8 cellular contexts compared by ENCODE assay signal in genomic region chr6:105994522-105995402, GRCh38.
DNase-seq lines count a peak whose midpoint lies in the region; ATAC-seq and TF ChIP-seq lines count a peak whose summit lies in the region.

No MANE protein-coding gene starts in this region.

- H3K36me3 Mint-ChIP-seq in activated CD4-positive, alpha-beta memory T cell treated with anti-CD3 and anti-CD28 coated beads for 36 hours: no peaks in the 10 kb centered on the region

- peak overlapping the region; percentile 82 for H3K4me3 Mint-ChIP-seq in activated CD4-positive, alpha-beta memory T cell treated with anti-CD3 and anti-CD28 coated beads for 36 hours

- H3K27ac Mint-ChIP-seq in activated CD4-positive, alpha-beta memory T cell treated with anti-CD3 and anti-CD28 coated beads for 36 hours: peak overlapping the region; percentile 82

- H3K4me3 ChIP-seq in effector memory CD4-positive, alpha-beta T cell (ENCODE audit: insufficient read depth, low read depth, low read length, poor library complexity, severe bottlenecking): peak overlapping the region; percentile 92

- peaks cover 39% of the 10 kb centered on the region for H3K27me3 Mint-ChIP-seq in activated CD4-positive, alpha-beta memory T cell treated with anti-CD3 and anti-CD28 coated beads for 36 hours

- no peak for ATAC-seq in GM18868 (IDR thresholded peaks at IDR 0.05; ENCODE audit: unreplicated experiment)

- DNase-seq in GM10266 (ENCODE audit: extremely low spot score) (peak; percentile 39), NCI-H2029 (lab: John Stamatoyannopoulos, UW) (peak; percentile 41), medulla oblongata (ENCODE audit: extremely low spot score) (peak; percentile 49), NCI-H446 treated with DMSO at 0.1 percent for 48 hours (lab: John Stamatoyannopoulos, UW) (no peak)
- peak; percentile 73 for DNase-seq in activated CD4-positive, alpha-beta memory T cell treated with anti-CD3 and anti-CD28 coated beads for 36 hours
- DNase-seq in effector memory CD4-positive, alpha-beta T cell: peak in 2 of 3 donors; percentile 23 to 32
- peak; percentile 68 for DNase-seq in stimulated activated CD8-positive, alpha-beta memory T cell treated with anti-CD3 and anti-CD28 coated beads, Interleukin-4, amount 100 ng/mL, for 48 hours

- intact Hi-C loops in activated CD4-positive, alpha-beta memory T cell treated with anti-CD3 and anti-CD28 coated beads for 36 hours (cut with micrococcal nuclease): loop anchor here (5.0 to 10.0 kb wide), 6 partner anchors 182 to 540 kb away; no protein-coding TSS in a partner anchor

- no peaks in the 10 kb centered on the region for H3K36me3 ChIP-seq in effector memory CD4-positive, alpha-beta T cell (ENCODE audit: control insufficient read depth, insufficient read depth, low read length)

- no peaks in the 10 kb centered on the region for H3K4me1 ChIP-seq in effector memory CD4-positive, alpha-beta T cell (ENCODE audit: control insufficient read depth, insufficient read depth, low read length, poor library complexity, severe bottlenecking)

- H3K4me1 Mint-ChIP-seq in activated CD4-positive, alpha-beta memory T cell treated with anti-CD3 and anti-CD28 coated beads for 36 hours (ENCODE audit: low read depth): peaks cover 30% of the 10 kb centered on the region

- peaks cover 2% of the 10 kb centered on the region for H3K27me3 ChIP-seq in effector memory CD4-positive, alpha-beta T cell (replicated peaks; ENCODE audit: control insufficient read depth, insufficient read depth, low read length, poor library complexity, severe bottlenecking)

- no peak for TF ChIP-seq CTCF in GM10266 (IDR thresholded peaks at IDR 0.05; ENCODE audit: control insufficient read depth, insufficient read depth, low read depth, missing control alignments)

- H3K27ac ChIP-seq in effector memory CD4-positive, alpha-beta T cell (ENCODE audit: insufficient read depth, low read length, poor library complexity, severe bottlenecking): peak overlapping the region; percentile 77

- POLR2A ChIA-PET in activated CD4-positive, alpha-beta memory T cell treated with anti-CD3 and anti-CD28 coated beads for 36 hours (lab: Charles Lee): interaction anchor here (0.6 to 4.7 kb wide), 11 partner anchors 12 to 262 kb away, joined by 3 to 59 read pairs (median 3); partner anchors contain the start of gene PRDM1

- CTCF ChIA-PET in activated CD4-positive, alpha-beta memory T cell treated with anti-CD3 and anti-CD28 coated beads for 36 hours (lab: Charles Lee): interaction anchor here (1.2 to 3.0 kb wide), 5 partner anchors 12 to 95 kb away, joined by 3 to 23 read pairs (median 10); partner anchors contain the start of gene PRDM1

- H3K9me3 ChIP-seq in effector memory CD4-positive, alpha-beta T cell (ENCODE audit: control insufficient read depth, low read length): no peaks in the 10 kb centered on the region

- H3K9me3 Mint-ChIP-seq in activated CD4-positive, alpha-beta memory T cell treated with anti-CD3 and anti-CD28 coated beads for 36 hours: no peaks in the 10 kb centered on the region
